ENCODE assay signal across 28 cellular contexts in the genomic region with DNA sequence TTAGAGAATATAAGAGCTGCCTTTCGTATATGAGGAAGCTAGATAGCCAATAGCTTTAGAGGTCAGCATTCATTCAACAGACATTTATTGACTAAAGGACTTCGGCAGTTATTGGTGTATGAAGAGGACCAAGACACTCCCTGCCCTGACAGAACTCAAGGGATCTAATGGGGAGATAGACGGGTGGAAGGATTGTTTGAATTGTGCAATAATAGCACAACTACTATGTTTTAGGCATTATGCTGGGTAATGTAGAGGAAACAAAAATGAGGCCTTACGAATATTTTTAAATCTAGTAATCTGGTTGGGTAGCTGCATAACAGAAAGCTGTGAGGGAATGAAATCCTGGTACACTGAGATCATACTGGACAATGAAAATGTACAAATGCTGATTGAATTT. TPM values are rescaled to one million over a fixed set of nuclear protein-coding genes. Genes with fewer than 3 reads are reported as not detected.
DNase-seq lines count a peak whose midpoint lies in the region; ATAC-seq, FAIRE-seq and TF ChIP-seq lines count a peak whose summit lies in the region.
"Had no signal": no experiment of that assay in that cellular context is flagged by ENCODE, and none has a peak within 500 bp of the region (broad histone marks: within the 10 kb centered on the region; RNA-seq: fewer than 3 reads in every experiment).

No MANE protein-coding gene starts in this region.

- H3K9me3 Mint-ChIP-seq in natural killer cell (no peaks in the 10 kb centered on the region), astrocyte (ENCODE audit: unreplicated experiment) (no peaks in the 10 kb centered on the region)
- no peaks in the 10 kb centered on the region for H3K9me3 Mint-ChIP-seq in natural killer cell treated with Interleukin-12 subunit alpha and Interleukin-12 subunit beta and Interleukin-15 and Interleukin-18, amount 100 ng/mL, for 72 hours
- H3K9me3 Mint-ChIP-seq: activated naive CD4-positive, alpha-beta T cell treated with anti-CD3 and anti-CD28 coated beads for 36 hours had no signal

- H3K4me1 Mint-ChIP-seq in natural killer cell (peaks cover 70 to 79% of the 10 kb centered on the region in 2 donors), astrocyte (ENCODE audit: low read depth, unreplicated experiment) (peaks cover 7% of the 10 kb centered on the region)
- H3K4me1 Mint-ChIP-seq in natural killer cell treated with Interleukin-12 subunit alpha and Interleukin-12 subunit beta and Interleukin-15 and Interleukin-18, amount 100 ng/mL, for 72 hours (ENCODE audit: low read depth in 2 of 2), result peaks cover 48 to 62% of the 10 kb centered on the region in 2 donors

- H3K79me2 ChIP-seq in Karpas-422 (ENCODE audit: low read length), result peaks cover 99% of the 10 kb centered on the region
- H3K79me2 ChIP-seq in astrocyte (ENCODE audit: insufficient read depth, low read length), result peaks cover 96% of the 10 kb centered on the region

- H3K9me3 ChIP-seq in Karpas-422 (ENCODE audit: low read length) (no peaks in the 10 kb centered on the region), astrocyte (ENCODE audit: insufficient read depth, low read depth, low read length) (no peaks in the 10 kb centered on the region)
- H3K9me3 ChIP-seq: mucosa of descending colon, upper lobe of left lung had no signal

- no peak for DNase-seq in natural killer cell
- DNase-seq in natural killer cell treated with Interleukin-12 subunit alpha and Interleukin-12 subunit beta and Interleukin-15 and Interleukin-18, amount 100 ng/mL, for 72 hours (ENCODE audit: low spot score), result no peak
- DNase-seq in Karpas-422, result no peak
- DNase-seq in astrocyte (ENCODE audit: low read depth), result no peak
- no peak for DNase-seq in NCI-H2227 treated with DMSO at 0.1 percent for 48 hours (lab: John Stamatoyannopoulos, UW)
- DNase-seq in middle frontal gyrus (ENCODE audit: extremely low spot score, low spot score), result no peak
- DNase-seq: activated CD4-positive, alpha-beta T cell treated with anti-CD3 and anti-CD28 coated beads for 4 hours; activated naive CD4-positive, alpha-beta T cell treated with anti-CD3 and anti-CD28 coated beads for 36 hours; amygdala; DMS153; effector CD4-positive, alpha-beta T cell; islet precursor cell; left ventricle myocardium superior; mucosa of descending colon; NCI-H1417; NCI-H2029 treated with DMSO at 0.1 percent for 48 hours; NCI-H226; NCI-H748 treated with DMSO at 0.1 percent for 48 hours; right cardiac atrium; RPMI8226; stimulated activated CD4-positive, alpha-beta T cell treated with anti-CD3 and anti-CD28 coated beads, Interleukin-2, amount 100 ng/mL, for 48 hours; substantia nigra; T-helper 1 cell; upper lobe of left lung had no signal

- H3K4me3 ChIP-seq in Karpas-422 (ENCODE audit: low read length) (no peak overlapping the region), astrocyte (ENCODE audit: insufficient read depth, low read depth, low read length) (no peak overlapping the region)
- H3K4me3 ChIP-seq: mucosa of descending colon, upper lobe of left lung had no signal

- intact Hi-C loops in natural killer cell (cut with micrococcal nuclease), result no loop called here

- H3K9ac ChIP-seq in Karpas-422 (ENCODE audit: low read length), result no peak overlapping the region
- H3K9ac ChIP-seq in astrocyte (ENCODE audit: low read length), result no peak overlapping the region
- H3K9ac ChIP-seq: parathyroid adenoma had no signal

- peaks cover 5% of the 10 kb centered on the region; the same call in 1 of the 2 replicates for H4K20me1 ChIP-seq in Karpas-422 (ENCODE audit: insufficient read depth, low read depth, low read length)
- peaks cover 83% of the 10 kb centered on the region for H4K20me1 ChIP-seq in astrocyte (ENCODE audit: insufficient read depth, low read length)

- no peak for FAIRE-seq in astrocyte (lab: Jason Lieb, UNC)
- FAIRE-seq: bronchial epithelial cell, H1 had no signal

- H3K4me2 ChIP-seq in Karpas-422 (ENCODE audit: low read depth, low read length, poor library complexity, severe bottlenecking), result peak overlapping the region; percentile 19
- H3K4me2 ChIP-seq in astrocyte (ENCODE audit: low read length), result no peak overlapping the region

- H3K9me2 ChIP-seq in Karpas-422 (replicated peaks; ENCODE audit: insufficient read depth, low read length), result no peaks in the 10 kb centered on the region

- no peaks in the 10 kb centered on the region for H3K36me3 Mint-ChIP-seq in natural killer cell
- H3K36me3 Mint-ChIP-seq in natural killer cell treated with Interleukin-12 subunit alpha and Interleukin-12 subunit beta and Interleukin-15 and Interleukin-18, amount 100 ng/mL, for 72 hours, result peaks cover 5% of the 10 kb centered on the region
- H3K36me3 Mint-ChIP-seq in astrocyte (ENCODE audit: low read depth, unreplicated experiment), result no peaks in the 10 kb centered on the region

- peaks cover 79% of the 10 kb centered on the region for H3K4me1 ChIP-seq in Karpas-422 (ENCODE audit: low read length)
- peaks cover 10% of the 10 kb centered on the region for H3K4me1 ChIP-seq in astrocyte (ENCODE audit: insufficient read depth, low read length)
- H3K4me1 ChIP-seq: parathyroid adenoma had no signal

- H3K27ac Mint-ChIP-seq in natural killer cell (peak overlapping the region; percentile 29 to 52), astrocyte (ENCODE audit: unreplicated experiment) (peak overlapping the region; percentile 8)
- peak overlapping the region in 1 of 2 donors; percentile 45 for H3K27ac Mint-ChIP-seq in natural killer cell treated with Interleukin-12 subunit alpha and Interleukin-12 subunit beta and Interleukin-15 and Interleukin-18, amount 100 ng/mL, for 72 hours
- H3K27ac Mint-ChIP-seq: activated naive CD4-positive, alpha-beta T cell treated with anti-CD3 and anti-CD28 coated beads for 36 hours had no signal

- no peaks in the 10 kb centered on the region; the same call in 1 of the 2 replicates for H3K36me3 ChIP-seq in Karpas-422 (ENCODE audit: insufficient read depth, low read length)
- no peaks in the 10 kb centered on the region for H3K36me3 ChIP-seq in astrocyte (ENCODE audit: insufficient read depth, low read length)
- H3K36me3 ChIP-seq: upper lobe of left lung had no signal

- no peaks in the 10 kb centered on the region for H3K27me3 ChIP-seq in Karpas-422 (ENCODE audit: low read length)
- H3K27me3 ChIP-seq in astrocyte (ENCODE audit: insufficient read depth, low read length), result no peaks in the 10 kb centered on the region
- H3K27me3 ChIP-seq: upper lobe of left lung had no signal

- ATAC-seq in natural killer cell (no peak), HG02623 (IDR thresholded peaks at IDR 0.05; ENCODE audit: unreplicated experiment) (no peak)
- no peak for ATAC-seq in natural killer cell treated with Interleukin-12 subunit alpha and Interleukin-12 subunit beta and Interleukin-15 and Interleukin-18, amount 100 ng/mL, for 72 hours
- ATAC-seq: left ventricle myocardium superior, mucosa of descending colon, right cardiac atrium had no signal

- no peak overlapping the region for H2AFZ ChIP-seq in Karpas-422 (ENCODE audit: low read length)
- no peak overlapping the region for H2AFZ ChIP-seq in astrocyte (ENCODE audit: low read depth, low read length)
- H2AFZ ChIP-seq: parathyroid adenoma had no signal

- no peak overlapping the region for H3K27ac ChIP-seq in Karpas-422 (ENCODE audit: low read length)
- no peak overlapping the region for H3K27ac ChIP-seq in astrocyte (ENCODE audit: low read depth, low read length)
- H3K27ac ChIP-seq: parathyroid adenoma, upper lobe of left lung had no signal

- TF ChIP-seq CTCF in natural killer cell (IDR thresholded peaks at IDR 0.05) (no peak), astrocyte (IDR thresholded peaks at IDR 0.05; ENCODE audit: insufficient read depth, low read depth, low read length) (no peak)

- H3K27me3 Mint-ChIP-seq in natural killer cell (ENCODE audit: low read depth in 2 of 2) (no peaks in the 10 kb centered on the region), astrocyte (ENCODE audit: low read depth, unreplicated experiment) (no peaks in the 10 kb centered on the region)
- H3K27me3 Mint-ChIP-seq in natural killer cell treated with Interleukin-12 subunit alpha and Interleukin-12 subunit beta and Interleukin-15 and Interleukin-18, amount 100 ng/mL, for 72 hours, result no peaks in the 10 kb centered on the region

- H3K4me3 Mint-ChIP-seq in natural killer cell (no peak overlapping the region), astrocyte (ENCODE audit: unreplicated experiment) (no peak overlapping the region)
- no peak overlapping the region for H3K4me3 Mint-ChIP-seq in natural killer cell treated with Interleukin-12 subunit alpha and Interleukin-12 subunit beta and Interleukin-15 and Interleukin-18, amount 100 ng/mL, for 72 hours
- H3K4me3 Mint-ChIP-seq: activated naive CD4-positive, alpha-beta T cell treated with anti-CD3 and anti-CD28 coated beads for 36 hours had no signal

RNA-seq across cellular contexts. Expression of gene LRCH3, which starts 5.0 kb away (rescaled TPM):
- total RNA-seq in natural killer cell, result 10 to 100 TPM; 68.1 to 90.5 (median 90.3) TPM
- 10 to 100 TPM; 67.3 to 74.7 TPM for total RNA-seq in natural killer cell treated with Interleukin-12 subunit alpha and Interleukin-12 subunit beta and Interleukin-15 and Interleukin-18, amount 100 ng/mL, for 72 hours
- total RNA-seq in Karpas-422 (2014; rRNA removed; shearing (Covaris generic); ENCODE audit: low replicate concordance), result 107 and 164 TPM in 2 replicates
- 42.1 and 49.6 TPM in 2 replicates for total RNA-seq in astrocyte

RNA-seq across cellular contexts. Expression of gene FYTTD1, which starts 46.4 kb away (rescaled TPM):
- total RNA-seq in natural killer cell (10 to 100 TPM; 58.0 to 75.6 (median 72.2) TPM), astrocyte (82.8 and 89.1 TPM in 2 replicates)
- 10 to 100 TPM; 36.0 to 66.1 TPM for total RNA-seq in natural killer cell treated with Interleukin-12 subunit alpha and Interleukin-12 subunit beta and Interleukin-15 and Interleukin-18, amount 100 ng/mL, for 72 hours
- total RNA-seq in Karpas-422 (2014; rRNA removed; shearing (Covaris generic); ENCODE audit: low replicate concordance), result 145 and 204 TPM in 2 replicates

RNA-seq across cellular contexts. Expression of gene RUBCN, which starts 59.4 kb away (rescaled TPM):
- total RNA-seq in natural killer cell (10 to 100 TPM; 51.2 to 58.5 (median 57.6) TPM), astrocyte (21.2 and 28.2 TPM in 2 replicates)
- total RNA-seq in natural killer cell treated with Interleukin-12 subunit alpha and Interleukin-12 subunit beta and Interleukin-15 and Interleukin-18, amount 100 ng/mL, for 72 hours, result 10 to 100 TPM; 42.7 to 59.7 TPM
- total RNA-seq in Karpas-422 (2014; rRNA removed; shearing (Covaris generic); ENCODE audit: low replicate concordance), result 87.0 and 128 TPM in 2 replicates
